8 cellular contexts compared by ENCODE assay signal in the genomic region with DNA sequence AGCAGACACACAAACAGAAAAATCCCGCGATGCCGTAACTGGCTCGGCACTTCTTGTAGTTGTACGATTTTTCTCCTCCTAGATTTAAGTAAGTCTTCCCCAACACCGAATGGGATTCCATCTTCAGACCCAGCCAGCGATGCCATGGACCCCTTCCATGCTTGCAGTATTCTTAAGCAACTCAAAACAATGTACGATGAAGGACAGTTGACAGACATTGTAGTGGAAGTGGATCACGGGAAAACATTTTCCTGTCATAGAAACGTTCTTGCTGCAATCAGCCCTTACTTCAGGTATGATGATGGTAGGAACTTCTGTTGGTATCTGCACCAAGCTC. TPM values are rescaled to one million over a fixed set of nuclear protein-coding genes. Genes with fewer than 3 reads are reported as not detected.
A peak's percentile ranks its signal among the peaks of the same experiment; 100 is the strongest.
DNase-seq lines count a peak whose midpoint lies in the region; ATAC-seq lines count a peak whose summit lies in the region.

No MANE protein-coding gene starts in this region.

- H3K27ac ChIP-seq in layer of hippocampus (ENCODE audit: low read depth, low read length), result peak overlapping the region; percentile 44
- H3K27ac ChIP-seq in thymus (ENCODE audit: low read depth), result no peak overlapping the region

- POLR2A ChIA-PET in activated CD4-positive, alpha-beta T cell treated with anti-CD3 and anti-CD28 coated beads for 36 hours (lab: Charles Lee), result interaction anchor here (1.4 kb wide), 1 partner anchor 656 kb away, joined by 5 read pairs; the partner anchor contains the start of gene SUCLG2

- CTCF ChIA-PET in activated CD4-positive, alpha-beta T cell treated with anti-CD3 and anti-CD28 coated beads for 36 hours (lab: Charles Lee), result interaction anchor here (0.6 to 3.1 kb wide), 3 partner anchors 8 to 526 kb away, joined by 3 to 26 read pairs (median 3); no protein-coding TSS in a partner anchor

- no peaks in the 10 kb centered on the region for H3K9me3 ChIP-seq in thymus (ENCODE audit: control insufficient read depth)

- H3K36me3 Mint-ChIP-seq in activated CD4-positive, alpha-beta T cell treated with anti-CD3 and anti-CD28 coated beads for 36 hours (ENCODE audit: low read depth), result peaks cover 19% of the 10 kb centered on the region
- H3K36me3 Mint-ChIP-seq in activated naive CD4-positive, alpha-beta T cell treated with anti-CD3 and anti-CD28 coated beads, Interleukin-2, amount 50 U/mL, for 72 hours, result peaks cover 12 to 16% of the 10 kb centered on the region in 2 donors

- H3K4me3 ChIP-seq in thymus (ENCODE audit: low read length), result peak overlapping the region; percentile 61

- DNase-seq in activated CD4-positive, alpha-beta T cell treated with anti-CD3 and anti-CD28 coated beads for 36 hours, result no peak
- no peak for DNase-seq in activated CD4-positive, alpha-beta T cell treated with anti-CD3 and anti-CD28 coated beads, Interleukin-2, amount 50 U/mL, for 48 hours
- DNase-seq in activated naive CD4-positive, alpha-beta T cell treated with anti-CD3 and anti-CD28 coated beads, Interleukin-2, amount 50 U/mL, for 72 hours (ENCODE audit: low spot score in 2 of 2), result no peak
- DNase-seq in NCI-H524 treated with DMSO at 0.1 percent for 48 hours (lab: John Stamatoyannopoulos, UW), result no peak
- no peak for DNase-seq in hippocampal formation (lab: John Stamatoyannopoulos, UW)

- 2% methylated on average over 10 of the region's 10 CpGs for WGBS in thymus

- no peaks in the 10 kb centered on the region for H3K9me3 Mint-ChIP-seq in activated CD4-positive, alpha-beta T cell treated with anti-CD3 and anti-CD28 coated beads for 36 hours (ENCODE audit: low read depth)
- H3K9me3 Mint-ChIP-seq in activated naive CD4-positive, alpha-beta T cell treated with anti-CD3 and anti-CD28 coated beads, Interleukin-2, amount 50 U/mL, for 72 hours, result no peaks in the 10 kb centered on the region

- intact Hi-C loops in activated CD4-positive, alpha-beta T cell treated with anti-CD3 and anti-CD28 coated beads for 36 hours (cut with DNase I, micrococcal nuclease), result loop anchor here (1.0 to 5.0 kb wide), 11 partner anchors 26 to 1250 kb away; partner anchors contain the start of genes LRIG1 (in 1 of the 2), SLC25A26 (in 1 of the 2) and SUCLG2 (in 1 of the 2)

- H3K36me3 ChIP-seq in thymus (ENCODE audit: control insufficient read depth, insufficient read depth), result no peaks in the 10 kb centered on the region

- ATAC-seq in activated CD4-positive, alpha-beta T cell treated with anti-CD3 and anti-CD28 coated beads for 36 hours, result no peak
- ATAC-seq in activated naive CD4-positive, alpha-beta T cell treated with anti-CD3 and anti-CD28 coated beads, Interleukin-2, amount 50 U/mL, for 72 hours, result no peak
- no peak for ATAC-seq in HG03432 (IDR thresholded peaks at IDR 0.05; ENCODE audit: unreplicated experiment)

- peak overlapping the region; percentile 92 for H3K27ac Mint-ChIP-seq in activated CD4-positive, alpha-beta T cell treated with anti-CD3 and anti-CD28 coated beads for 36 hours
- H3K27ac Mint-ChIP-seq in activated naive CD4-positive, alpha-beta T cell treated with anti-CD3 and anti-CD28 coated beads, Interleukin-2, amount 50 U/mL, for 72 hours, result peak overlapping the region; percentile 89 to 96

- peaks cover 7% of the 10 kb centered on the region for H3K27me3 Mint-ChIP-seq in activated CD4-positive, alpha-beta T cell treated with anti-CD3 and anti-CD28 coated beads for 36 hours

- H3K4me1 Mint-ChIP-seq in activated CD4-positive, alpha-beta T cell treated with anti-CD3 and anti-CD28 coated beads for 36 hours, result peaks cover 35% of the 10 kb centered on the region

- peak overlapping the region; percentile 88 for H3K4me3 Mint-ChIP-seq in activated CD4-positive, alpha-beta T cell treated with anti-CD3 and anti-CD28 coated beads for 36 hours

- H3K4me1 ChIP-seq in thymus (ENCODE audit: control insufficient read depth, insufficient read depth, low read length), result peaks cover 10% of the 10 kb centered on the region

- H3K27me3 ChIP-seq in layer of hippocampus (ENCODE audit: control insufficient read depth, insufficient read depth, low read length) (no peaks in the 10 kb centered on the region), thymus (ENCODE audit: control insufficient read depth, insufficient read depth) (no peaks in the 10 kb centered on the region)

RNA-seq across cellular contexts. Expression of gene KBTBD8, which starts 0.8 kb away (rescaled TPM):
- total RNA-seq in activated CD4-positive, alpha-beta T cell treated with anti-CD3 and anti-CD28 coated beads for 36 hours, result 1 to 10 TPM; 8.3 to 9.2 TPM
- 10 to 100 TPM in 1 of 2 donors, 1 to 10 TPM in 1; 7.7 to 12.1 TPM for total RNA-seq in activated naive CD4-positive, alpha-beta T cell treated with anti-CD3 and anti-CD28 coated beads, Interleukin-2, amount 50 U/mL, for 72 hours
- 2.9 TPM for polyA plus RNA-seq in thymus
